9 cellular contexts compared by ENCODE assay signal in the genomic region with DNA sequence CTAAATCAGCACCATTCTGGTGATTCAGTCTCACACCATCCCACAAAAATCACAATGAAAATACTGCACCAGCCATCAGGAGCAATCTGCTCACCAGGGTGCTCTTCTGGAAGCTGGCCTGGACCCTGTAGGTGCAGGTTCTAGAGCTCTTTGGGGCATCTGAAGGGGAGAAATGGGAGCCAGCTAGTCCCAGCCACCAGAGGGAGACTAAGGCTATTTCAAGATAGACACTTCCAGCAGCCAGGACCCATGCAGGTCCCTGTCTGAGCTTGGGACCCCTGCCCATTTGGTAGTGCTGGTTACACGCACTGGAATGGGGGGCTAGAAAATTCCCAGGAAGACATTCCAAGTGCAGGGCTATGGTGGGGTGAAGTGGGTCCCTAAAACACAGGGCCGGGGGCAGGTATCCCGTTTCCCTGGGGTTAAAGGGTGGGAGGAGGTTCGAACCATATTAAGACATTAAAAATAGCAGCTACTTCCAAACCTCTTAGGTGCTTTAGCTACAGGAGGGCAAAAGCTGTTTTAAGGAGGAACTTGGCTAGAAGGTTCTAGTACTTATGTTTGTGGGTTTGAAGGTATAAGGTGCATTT.
DNase-seq lines count a peak whose midpoint lies in the region; ATAC-seq, FAIRE-seq and TF ChIP-seq lines count a peak whose summit lies in the region.
"Had no signal": no experiment of that assay in that cellular context is flagged by ENCODE, and none has a peak within 500 bp of the region (broad histone marks: within the 10 kb centered on the region; RNA-seq: fewer than 3 reads in every experiment).

No MANE protein-coding gene starts in this region.

- H3K27ac ChIP-seq in A549 (no peak overlapping the region), adrenal gland (no peak overlapping the region)

- H3K4me3 ChIP-seq in A549 (no peak overlapping the region), adrenal gland (no peak overlapping the region)

- DNase-seq in A549 (ENCODE audit: low read depth in 1 of 2, low spot score in 1 of 2) (peak; percentile 62 to 69), GM04504 (ENCODE audit: low read depth) (peak; percentile 24), NCI-H460 (ENCODE audit: extremely low read depth, low read depth) (peak; percentile 59), adrenal gland (peak in 2 of 7 donors; percentile 33 to 67), immature natural killer cell (peak in 2 of 3 donors; percentile 25 to 44), hippocampal formation (lab: John Stamatoyannopoulos, UW) (no peak), GM12891 (ENCODE audit: insufficient read length, low spot score) (no peak), GM12892 (ENCODE audit: insufficient read length) (no peak)

- no peaks in the 10 kb centered on the region for H3K9me3 Mint-ChIP-seq in immature natural killer cell

- peak overlapping the region; percentile 74 to 88 (median 84) for H3K27ac Mint-ChIP-seq in immature natural killer cell

- intact Hi-C loops in adrenal gland (cut with DNase I) = loop anchor here in 1 of 2 donors (10.0 kb wide), 1 partner anchor 79 kb away; no protein-coding TSS in a partner anchor

- peak; percentile 74 to 84 for ATAC-seq in A549

- no peak for TF ChIP-seq POLR2A in A549 (IDR thresholded peaks at IDR 0.05; ENCODE audit: low read length)
- TF ChIP-seq POLR2A in adrenal gland (IDR thresholded peaks at IDR 0.05) = no peak
- TF ChIP-seq POLR2A in GM12891 (IDR thresholded peaks at IDR 0.05; ENCODE audit: low read depth, low read length) = no peak
- no peak for TF ChIP-seq POLR2A in GM12892 (IDR thresholded peaks at IDR 0.05; ENCODE audit: low read depth, low read length)

- H3K9me3 ChIP-seq in A549 (no peaks in the 10 kb centered on the region), adrenal gland (replicated peaks in 1 of 3) (no peaks in the 10 kb centered on the region)

- H3K36me3 ChIP-seq in adrenal gland (replicated peaks in 1 of 2) = no peaks in the 10 kb centered on the region

- no peak for TF ChIP-seq EP300 in A549 (IDR thresholded peaks at IDR 0.05)

- 75% methylated on average over 4 of the region's 4 CpGs for WGBS in A549 (ENCODE audit: missing lambda C conversion rate)
- 66 to 83% (median 78%) methylated on average over 4 of the region's 4 CpGs for WGBS in adrenal gland, 4 donors

- H3K27me3 ChIP-seq in adrenal gland = no peaks in the 10 kb centered on the region

- H3K4me3 Mint-ChIP-seq in immature natural killer cell = peak overlapping the region in 3 of 5 donors; percentile 40 to 57 (median 50)

- H3K4me1 Mint-ChIP-seq in immature natural killer cell = peaks cover 85% of the 10 kb centered on the region in 2 donors

- peaks cover 0 to 26% (median 22%) of the 10 kb centered on the region in 3 donors for H3K27me3 Mint-ChIP-seq in immature natural killer cell (ENCODE audit: low read depth in 3 of 3)

- POLR2A ChIA-PET in A549 (lab: Yijun Ruan, JAX) = interaction anchor here (1.0 to 1.3 kb wide), 2 partner anchors 177 to 209 kb away, joined by 3 to 4 read pairs; no protein-coding TSS in a partner anchor

- peaks cover 13 to 46% (median 15%) of the 10 kb centered on the region in 3 donors for H3K36me3 Mint-ChIP-seq in immature natural killer cell

- peak; percentile 60 for TF ChIP-seq CTCF in A549 (IDR thresholded peaks at IDR 0.05)
- TF ChIP-seq CTCF in adrenal gland (IDR thresholded peaks at IDR 0.05) = peak; percentile 21 to 53 (median 46)

- H3K4me1 ChIP-seq in A549 = peaks cover 34% of the 10 kb centered on the region
- no peaks in the 10 kb centered on the region for H3K4me1 ChIP-seq in adrenal gland (replicated peaks in 1 of 2)

- CTCF ChIA-PET in A549 (lab: Yijun Ruan, JAX) = interaction anchor here (0.6 to 4.0 kb wide), 39 partner anchors 10 to 699 kb away, joined by 3 to 61 read pairs (median 4); no protein-coding TSS in a partner anchor

- TF ChIP-seq RAD21 in A549 (conservative IDR thresholded peaks at IDR 0.05 in 1 of 2, IDR thresholded peaks at IDR 0.05 in 1 of 2) = peak; percentile 73

- H3K4me2 ChIP-seq in A549 = no peak overlapping the region

- no peak for FAIRE-seq in A549 (lab: Jason Lieb, UNC)
- FAIRE-seq in GM12891 (lab: Jason Lieb, UNC) = no peak
- FAIRE-seq in GM12892 (lab: Jason Lieb, UNC) = no peak
- FAIRE-seq: endometrium had no signal

TF ChIP-seq in A549, 52 proteins besides CTCF, POLR2A, EP300 and RAD21:
- TF ChIP-seq, protein P1, sequence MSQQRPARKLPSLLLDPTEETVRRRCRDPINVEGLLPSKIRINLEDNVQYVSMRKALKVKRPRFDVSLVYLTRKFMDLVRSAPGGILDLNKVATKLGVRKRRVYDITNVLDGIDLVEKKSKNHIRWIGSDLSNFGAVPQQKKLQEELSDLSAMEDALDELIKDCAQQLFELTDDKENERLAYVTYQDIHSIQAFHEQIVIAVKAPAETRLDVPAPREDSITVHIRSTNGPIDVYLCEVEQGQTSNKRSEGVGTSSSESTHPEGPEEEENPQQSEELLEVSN (IDR thresholded peaks at IDR 0.05; ENCODE audit: borderline replicate concordance, low read depth) = no peak
- TF ChIP-seq SMC3 (IDR thresholded peaks at IDR 0.05) = peak; percentile 86

TF ChIP-seq in GM12891, 5 proteins besides CTCF, POLR2A, EP300 and RAD21:
- TF ChIP-seq PAX5 (IDR thresholded peaks at IDR 0.05; ENCODE audit: insufficient read depth, low read length, severe bottlenecking) (no peak), POU2F2 (IDR thresholded peaks at IDR 0.05; ENCODE audit: low read depth, low read length) (no peak), TAF1 (IDR thresholded peaks at IDR 0.05; ENCODE audit: low read depth, low read length) (no peak), SPI1 (IDR thresholded peaks at IDR 0.05; ENCODE audit: low read depth, low read length) (no peak), POLR2AphosphoS5 (IDR thresholded peaks at IDR 0.05; ENCODE audit: low read depth, low read length) (no peak)
TF ChIP-seq in GM12891: peak in this region for 0.

Comparison
In these comparisons a context has a peak if more than half of its experiments do, and no peak if none do; other contexts are left out.
1. DNase-seq: peak in A549 (2 of 2), GM04504 (single experiment), NCI-H460 (single experiment) and immature natural killer cell (2 of 3); none in hippocampal formation (0 of 2), GM12891 (single experiment) and GM12892 (single experiment).